ENCODE assay signal across 33 cellular contexts in the genomic region with DNA sequence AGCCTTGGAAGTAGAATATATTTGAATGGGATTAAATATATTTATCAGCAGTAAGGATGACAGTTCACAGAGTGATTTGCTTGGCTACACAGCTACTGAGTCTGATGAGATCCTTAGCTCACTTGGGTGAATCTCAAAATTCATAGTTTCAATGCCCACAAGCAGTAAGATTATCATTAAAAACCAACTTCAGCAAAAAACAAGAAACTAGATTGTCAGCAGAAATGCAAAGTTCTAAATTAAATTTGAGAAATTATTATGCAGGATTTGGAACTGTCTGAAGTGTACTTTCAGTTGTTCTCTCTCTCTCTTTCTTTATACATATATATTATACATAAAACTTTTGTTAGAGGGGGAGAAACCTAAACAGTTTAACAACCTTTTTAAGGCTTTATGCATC.
"Had no signal": no experiment of that assay in that cellular context is flagged by ENCODE, and none has a peak within 500 bp of the region (broad histone marks: within the 10 kb centered on the region; RNA-seq: fewer than 3 reads in every experiment).

No MANE protein-coding gene starts in this region.

- H3K36me3 ChIP-seq: adrenal gland, ascending aorta, brain microvascular endothelial cell, breast epithelium, cardiac muscle cell had no signal

- H3K4me1 ChIP-seq: adrenal gland, ascending aorta, body of pancreas, breast epithelium had no signal

- ATAC-seq: activated naive CD4-positive, alpha-beta T cell treated with anti-CD3 and anti-CD28 coated beads, Interleukin-2, amount 50 U/mL, for 72 hours; activated naive CD8-positive, alpha-beta T cell treated with anti-CD3 and anti-CD28 coated beads, Interleukin-2, amount 50 U/mL, for 24 hours; activated T-cell treated with anti-CD3 and anti-CD28 coated beads, Interleukin-2, amount 50 U/mL, for 4 hours; activated T-cell treated with anti-CD3 and anti-CD28 coated beads, Interleukin-2, amount 50 U/mL, for 72 hours; activated T-helper 17 cell treated with anti-CD3 and anti-CD28 coated beads, Interleukin-2, amount 50 U/mL, for 72 hours; body of pancreas had no signal

- H3K27me3 ChIP-seq: adrenal gland, ascending aorta, body of pancreas, brain microvascular endothelial cell, breast epithelium, cardiac muscle cell had no signal

- H3K27ac ChIP-seq: adrenal gland, ascending aorta, body of pancreas, brain microvascular endothelial cell, breast epithelium, cardiac muscle cell had no signal

- H3K4me3 ChIP-seq: adrenal gland, ascending aorta, body of pancreas, breast epithelium, cardiac muscle cell had no signal

- DNase-seq: activated effector memory CD4-positive, alpha-beta T cell treated with anti-CD3 and anti-CD28 coated beads, Interleukin-2, amount 50 U/mL, for 16 hours; activated effector memory CD4-positive, alpha-beta T cell treated with Interleukin-2 at 50 U/mL for 16 hours; activated gamma-delta T cell; activated gamma-delta T cell treated with Interleukin-2 at 50 U/mL for 16 hours; activated naive CD4-positive, alpha-beta T cell; activated naive CD4-positive, alpha-beta T cell treated with anti-CD3 and anti-CD28 coated beads for 36 hours; activated naive CD4-positive, alpha-beta T cell treated with anti-CD3 and anti-CD28 coated beads, Interleukin-2, amount 10 ng/mL, durations not matched to agents 7 days and 5 days; activated naive CD4-positive, alpha-beta T cell treated with anti-CD3 and anti-CD28 coated beads, Interleukin-2, amount 50 U/mL, for 16 hours; activated naive CD4-positive, alpha-beta T cell treated with Interleukin-2 at 50 U/mL for 16 hours; activated naive CD8-positive, alpha-beta T cell treated with anti-CD3 and anti-CD28 coated beads for 36 hours; activated naive CD8-positive, alpha-beta T cell treated with anti-CD3 and anti-CD28 coated beads, Interleukin-2, amount 10 ng/mL, durations not matched to agents 7 days and 5 days; activated naive CD8-positive, alpha-beta T cell treated with anti-CD3 and anti-CD28 coated beads, Interleukin-2, amount 50 U/mL, for 24 hours; activated T-cell treated with anti-CD3 and anti-CD28 coated beads, Interleukin-2, amount 50 U/mL, for 24 hours; activated T-cell treated with anti-CD3 and anti-CD28 coated beads, Interleukin-2, amount 50 U/mL, for 4 hours; activated T-cell treated with anti-CD3 and anti-CD28 coated beads, Interleukin-2, amount 50 U/mL, for 48 hours; activated T-cell treated with anti-CD3 and anti-CD28 coated beads, Interleukin-2, amount 50 U/mL, for 72 hours; adrenal gland; amniotic stem cell; amygdala; anterior cingulate cortex; aorta; body of pancreas; brain microvascular endothelial cell; caudate nucleus; central memory CD4-positive, alpha-beta T cell; cerebellar nuclear complex had no signal

- H3K9me3 ChIP-seq: adrenal gland, body of pancreas had no signal

- FAIRE-seq: astrocyte, bronchial epithelial cell had no signal
